In the genomic region with DNA sequence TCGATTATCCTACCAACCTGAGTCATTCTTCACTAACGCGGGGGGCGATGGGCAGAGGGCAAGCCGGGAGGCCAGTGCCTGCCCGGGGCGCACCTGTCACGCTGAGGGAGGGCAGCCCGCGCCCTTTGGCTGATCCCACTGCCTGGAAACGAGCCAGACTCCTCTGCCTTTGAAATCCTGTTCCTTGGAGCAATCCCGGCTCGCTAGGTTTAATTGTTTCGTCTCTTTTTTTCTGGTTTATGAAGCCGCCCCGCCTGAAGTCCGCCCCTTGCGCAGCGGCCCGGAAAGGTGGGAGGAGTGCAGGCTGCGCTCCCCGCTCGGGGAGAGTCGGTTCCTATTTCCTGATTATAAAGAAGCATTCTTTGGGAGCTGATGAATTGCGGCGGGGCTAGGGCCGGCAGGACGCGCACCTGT, we compare ENCODE assay signal across 8 cellular contexts.
A peak's percentile ranks its signal among the peaks of the same experiment; 100 is the strongest.
DNase-seq lines count a peak whose midpoint lies in the region; ATAC-seq and TF ChIP-seq lines count a peak whose summit lies in the region.

No MANE protein-coding gene starts in this region.

- H3K4me1 Mint-ChIP-seq in dendritic cell treated with granulocyte-macrophage colony-stimulating factor and Interleukin-4, amounts not matched to agents 40 ng/mL and 50 ng/mL, for 4 days (ENCODE audit: low read depth): peaks cover 14% of the 10 kb centered on the region
- peaks cover 60% of the 10 kb centered on the region for H3K4me1 Mint-ChIP-seq in nephron progenitor cell

- intact Hi-C loops in dendritic cell treated with granulocyte-macrophage colony-stimulating factor and Interleukin-4, amounts not matched to agents 40 ng/mL and 50 ng/mL, for 4 days (cut with micrococcal nuclease): no loop called here

- no peaks in the 10 kb centered on the region for H3K36me3 Mint-ChIP-seq in dendritic cell treated with granulocyte-macrophage colony-stimulating factor and Interleukin-4, amounts not matched to agents 40 ng/mL and 50 ng/mL, for 4 days (ENCODE audit: low read depth)
- no peaks in the 10 kb centered on the region for H3K36me3 Mint-ChIP-seq in nephron progenitor cell (ENCODE audit: low read depth)

- H3K27ac ChIP-seq in RWPE1: no peak overlapping the region

- H3K9me3 Mint-ChIP-seq in dendritic cell treated with granulocyte-macrophage colony-stimulating factor and Interleukin-4, amounts not matched to agents 40 ng/mL and 50 ng/mL, for 4 days: no peaks in the 10 kb centered on the region
- peaks cover 22% of the 10 kb centered on the region for H3K9me3 Mint-ChIP-seq in nephron progenitor cell

- H3K27me3 Mint-ChIP-seq in dendritic cell treated with granulocyte-macrophage colony-stimulating factor and Interleukin-4, amounts not matched to agents 40 ng/mL and 50 ng/mL, for 4 days: peaks cover 48% of the 10 kb centered on the region
- peaks cover 34% of the 10 kb centered on the region for H3K27me3 Mint-ChIP-seq in nephron progenitor cell (ENCODE audit: low read depth, poor library complexity)

- DNase-seq in DMS153 treated with DMSO at 0.1 percent for 48 hours (lab: John Stamatoyannopoulos, UW; ENCODE audit: unreplicated experiment): peak; percentile 38
- peak; percentile 20 for DNase-seq in RWPE1 (ENCODE audit: low spot score)
- DNase-seq in nephron progenitor cell: peak; percentile 58
- no peak for DNase-seq in cerebellar cortex (ENCODE audit: low spot score)
- no peak for DNase-seq in superior temporal gyrus (ENCODE audit: extremely low spot score)

- peak; percentile 10 for ATAC-seq in HG03039 (IDR thresholded peaks at IDR 0.05; ENCODE audit: unreplicated experiment)
- ATAC-seq in GM18517 (IDR thresholded peaks at IDR 0.05; ENCODE audit: unreplicated experiment): no peak

- CTCF ChIA-PET in RWPE1 (lab: Yijun Ruan, JAX): interaction anchor here (0.6 kb wide), 1 partner anchor 456 kb away, joined by 5 read pairs; no protein-coding TSS in a partner anchor

- peak overlapping the region; percentile 21 for H3K27ac Mint-ChIP-seq in dendritic cell treated with granulocyte-macrophage colony-stimulating factor and Interleukin-4, amounts not matched to agents 40 ng/mL and 50 ng/mL, for 4 days
- H3K27ac Mint-ChIP-seq in nephron progenitor cell: no peak overlapping the region

- POLR2A ChIA-PET in RWPE1 (lab: Yijun Ruan, JAX; ENCODE audit: low non-redundant PET): no interaction called here

- TF ChIP-seq CTCF in RWPE1 (conservative IDR thresholded peaks at IDR 0.05; ENCODE audit: low read depth): no peak
- TF ChIP-seq CTCF in nephron progenitor cell (IDR thresholded peaks at IDR 0.05): no peak

- H3K4me3 Mint-ChIP-seq in dendritic cell treated with granulocyte-macrophage colony-stimulating factor and Interleukin-4, amounts not matched to agents 40 ng/mL and 50 ng/mL, for 4 days: peak overlapping the region; percentile 55
- peak overlapping the region; percentile 76 for H3K4me3 Mint-ChIP-seq in nephron progenitor cell

Comparison
In these comparisons a context has a peak if more than half of its experiments do, and no peak if none do; other contexts are left out.
1. DNase-seq: peak in DMS153 treated with DMSO at 0.1 percent for 48 hours (single experiment), RWPE1 (single experiment) and nephron progenitor cell (single experiment); none in cerebellar cortex (single experiment) and superior temporal gyrus (single experiment).